21 cellular contexts compared by ENCODE assay signal in the genomic region with DNA sequence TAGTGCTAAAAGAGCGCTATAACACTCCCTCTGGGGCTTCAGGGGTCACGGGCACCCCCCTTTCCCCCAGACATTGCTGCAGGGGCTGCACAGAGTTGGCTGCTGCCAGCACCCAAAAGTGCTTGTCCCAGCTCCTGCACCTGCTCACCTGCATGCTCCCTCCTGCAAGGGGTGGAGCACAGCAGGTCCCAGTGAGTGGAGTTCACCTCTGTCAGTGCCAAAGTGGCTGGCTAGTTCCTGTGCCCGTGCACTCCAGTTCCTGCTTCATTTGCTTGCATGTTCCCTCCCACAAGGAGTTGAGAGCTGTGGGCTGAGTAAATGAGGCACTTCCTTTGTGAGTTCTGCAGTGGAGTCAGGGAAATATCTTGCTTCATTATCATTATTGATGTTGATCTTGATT.
A peak's percentile ranks its signal among the peaks of the same experiment; 100 is the strongest.
DNase-seq lines count a peak whose midpoint lies in the region; ATAC-seq and TF ChIP-seq lines count a peak whose summit lies in the region.
"Had no signal": no experiment of that assay in that cellular context is flagged by ENCODE, and none has a peak within 500 bp of the region (broad histone marks: within the 10 kb centered on the region; RNA-seq: fewer than 3 reads in every experiment).

No MANE protein-coding gene starts in this region.

- intact Hi-C loops in upper lobe of right lung (cut with DNase I), result no loop called here

- peak; percentile 36; the same call in 1 of the 3 replicates for ATAC-seq in RWPE2 (ENCODE audit: low read depth)
- peak; percentile 72 for ATAC-seq in upper lobe of right lung
- ATAC-seq: GM12878, Panc1 had no signal

- H3K4me3 ChIP-seq in RWPE2 (ENCODE audit: severe bottlenecking) (no peak overlapping the region), upper lobe of right lung (no peak overlapping the region)
- H3K4me3 ChIP-seq: GM12878, SJSA1 had no signal

- TF ChIP-seq CTCF in RWPE2 (IDR thresholded peaks at IDR 0.05; ENCODE audit: poor library complexity, severe bottlenecking), result no peak
- TF ChIP-seq CTCF in upper lobe of right lung (IDR thresholded peaks at IDR 0.05), result no peak

- H3K27me3 ChIP-seq in RWPE2 (ENCODE audit: insufficient read depth, poor library complexity, severe bottlenecking) (no peaks in the 10 kb centered on the region), upper lobe of right lung (no peaks in the 10 kb centered on the region)
- H3K27me3 ChIP-seq: SJSA1 had no signal

- H3K4me1 ChIP-seq in RWPE2 (ENCODE audit: insufficient read depth, poor library complexity, severe bottlenecking) (no peaks in the 10 kb centered on the region), upper lobe of right lung (no peaks in the 10 kb centered on the region)
- H3K4me1 ChIP-seq: SJSA1 had no signal

- no peak for TF ChIP-seq POLR2A in erythroblast (IDR thresholded peaks at IDR 0.05; ENCODE audit: low read length)

- H3K27ac ChIP-seq in RWPE2 (ENCODE audit: poor library complexity, severe bottlenecking), result no peak overlapping the region
- no peak overlapping the region for H3K27ac ChIP-seq in upper lobe of right lung
- H3K27ac ChIP-seq: 22Rv1, SJSA1 had no signal

- H3K36me3 ChIP-seq in RWPE2 (ENCODE audit: low read depth) (no peaks in the 10 kb centered on the region), upper lobe of right lung (no peaks in the 10 kb centered on the region)
- H3K36me3 ChIP-seq: SJSA1 had no signal

- H3K9me3 ChIP-seq in RWPE2 (ENCODE audit: severe bottlenecking), result no peaks in the 10 kb centered on the region
- no peaks in the 10 kb centered on the region for H3K9me3 ChIP-seq in upper lobe of right lung
- H3K9me3 ChIP-seq: SJSA1 had no signal

- DNase-seq in DMS79 (lab: John Stamatoyannopoulos, UW), result peak; percentile 0
- no peak for DNase-seq in DMS79 treated with DMSO at 0.1 percent for 48 hours (lab: John Stamatoyannopoulos, UW)
- DNase-seq in RWPE2 (ENCODE audit: low spot score), result no peak
- DNase-seq in islet precursor cell, result peak; percentile 58
- no peak for DNase-seq in upper lobe of right lung
- DNase-seq in NOMO-1 treated with dmso at 0.1 percent for 144 hours (lab: John Stamatoyannopoulos, UW; ENCODE audit: unreplicated experiment), result no peak
- DNase-seq in erythroblast (lab: John Stamatoyannopoulos, UW), result no peak
- DNase-seq in NCI-H82 treated with DMSO at 0.1 percent for 48 hours (lab: John Stamatoyannopoulos, UW; ENCODE audit: unreplicated experiment), result no peak
- DNase-seq: AML-193, DMS 273 treated with DMSO at 0.1 percent for 48 hours, EL, GOT3, KBM-7, NCI-H1417 treated with DMSO at 0.1 percent for 48 hours, NCI-H187 treated with DMSO at 0.1 percent for 48 hours, NCI-H446 treated with DMSO at 0.1 percent for 48 hours, NCI-H774 had no signal

Comparison
In these comparisons a context has a peak if more than half of its experiments do, and no peak if none do; other contexts are left out.
1. DNase-seq: peak in DMS79 (single experiment) and islet precursor cell (single experiment); none in DMS79 treated with DMSO at 0.1 percent for 48 hours (single experiment), RWPE2 (single experiment), upper lobe of right lung (single experiment), NOMO-1 treated with dmso at 0.1 percent for 144 hours (single experiment), erythroblast (0 of 2) and NCI-H82 treated with DMSO at 0.1 percent for 48 hours (single experiment).